ENCODE assay signal across 8 cellular contexts in the genomic region with DNA sequence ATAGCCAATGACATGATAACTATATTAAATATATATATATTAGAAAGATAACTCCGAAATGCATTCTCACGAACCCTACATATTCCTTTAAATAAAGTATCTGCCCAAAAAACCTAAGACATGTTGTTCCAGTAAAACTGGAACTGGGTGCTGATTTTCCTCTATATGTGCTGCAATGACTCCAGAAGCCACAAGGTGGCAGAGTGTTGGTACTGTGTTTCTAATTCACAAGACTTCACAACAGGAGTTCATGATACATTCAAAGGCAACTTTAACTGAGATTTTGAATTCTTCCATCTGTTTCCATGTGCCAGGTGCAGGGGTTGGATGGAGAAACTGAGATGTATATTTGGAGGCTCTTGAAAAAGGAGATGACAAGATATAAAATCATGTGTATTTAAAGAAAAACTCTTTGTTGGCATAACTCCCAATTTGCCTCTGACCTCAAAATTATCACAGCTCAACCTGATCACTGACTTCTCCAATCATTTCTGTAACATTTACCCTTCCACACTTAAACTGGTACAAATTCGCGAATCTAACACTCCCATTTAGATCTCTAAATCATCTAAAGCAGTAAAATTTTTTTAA.
A peak's percentile ranks its signal among the peaks of the same experiment; 100 is the strongest.
DNase-seq lines count a peak whose midpoint lies in the region; ATAC-seq and TF ChIP-seq lines count a peak whose summit lies in the region.

No MANE protein-coding gene starts in this region.

- H3K18ac ChIP-seq in neuronal stem cell (ENCODE audit: low read length), result no peak overlapping the region

- H3K4me3 ChIP-seq in SU-DHL-6 (ENCODE audit: insufficient read depth, low read length, poor library complexity, severe bottlenecking), result no peak overlapping the region
- no peak overlapping the region for H3K4me3 ChIP-seq in neuronal stem cell (ENCODE audit: low read length in 2 of 2)

- H3K36me3 ChIP-seq in SU-DHL-6 (ENCODE audit: low read length) (no peaks in the 10 kb centered on the region), neuronal stem cell (replicated peaks in 1 of 2; ENCODE audit: control insufficient read depth in 2 of 2, insufficient read depth in 2 of 2, low read length in 2 of 2) (no peaks in the 10 kb centered on the region)

- peaks cover 0 to 3% of the 10 kb centered on the region in 2 donors for H3K4me1 ChIP-seq in neuronal stem cell (ENCODE audit: control insufficient read depth in 2 of 2, insufficient read depth in 1 of 2, low read depth in 1 of 2, low read length in 2 of 2)

- no peak overlapping the region for H2AK5ac ChIP-seq in neuronal stem cell (ENCODE audit: low read depth, low read length)

- no CpG with 5 or more reads among the region's 4 CpGs for WGBS in neuronal stem cell (ENCODE audit: extremely low coverage in 2 of 2, insufficient read length in 2 of 2, insufficient replicate concordance in 1 of 2), 2 donors

- H3K27ac ChIP-seq in SU-DHL-6 (ENCODE audit: low read depth, low read length) (no peak overlapping the region), neuronal stem cell (replicated peaks; ENCODE audit: low read length) (no peak overlapping the region)

- peak; percentile 29 to 53 for DNase-seq in SHP77 (lab: John Stamatoyannopoulos, UW)
- no peak for DNase-seq in SHP77 treated with DMSO at 0.1 percent for 48 hours (lab: John Stamatoyannopoulos, UW)
- DNase-seq in HT1080 (ENCODE audit: low read depth), result peak; percentile 41
- peak; percentile 5 for DNase-seq in fibroblast of gingiva (ENCODE audit: low read depth)
- DNase-seq in neuronal stem cell (ENCODE audit: low spot score), result peak; percentile 39
- no peak for DNase-seq in OCI-M2 (lab: John Stamatoyannopoulos, UW; ENCODE audit: unreplicated experiment)

- H3K9ac ChIP-seq in SU-DHL-6 (ENCODE audit: low read length), result no peak overlapping the region
- H3K9ac ChIP-seq in neuronal stem cell (ENCODE audit: low read depth, low read length, poor library complexity), result no peak overlapping the region

- no peaks in the 10 kb centered on the region for H3K79me2 ChIP-seq in SU-DHL-6 (ENCODE audit: insufficient read depth, low read length)

- H2BK5ac ChIP-seq in neuronal stem cell (ENCODE audit: low read length), result no peak overlapping the region

- no peaks in the 10 kb centered on the region for H4K20me1 ChIP-seq in SU-DHL-6 (ENCODE audit: low read depth, low read length)

- peak; percentile 57 for TF ChIP-seq CTCF in SU-DHL-6 (IDR thresholded peaks at IDR 0.05; ENCODE audit: insufficient read depth, low read length, poor library complexity, severe bottlenecking)

- ATAC-seq in GM19395 (IDR thresholded peaks at IDR 0.05; ENCODE audit: unreplicated experiment), result peak; percentile 80

- no peak overlapping the region for H3K4ac ChIP-seq in neuronal stem cell (ENCODE audit: low read length)

- H3K14ac ChIP-seq in neuronal stem cell (ENCODE audit: low read length), result no peak overlapping the region

- H4K8ac ChIP-seq in neuronal stem cell (ENCODE audit: low read depth, low read length), result no peak overlapping the region

- no peak overlapping the region for H2AFZ ChIP-seq in SU-DHL-6 (ENCODE audit: low read depth, low read length, severe bottlenecking)
- no peak overlapping the region for H2AFZ ChIP-seq in neuronal stem cell (ENCODE audit: low read length)

- no peak overlapping the region for H2BK12ac ChIP-seq in neuronal stem cell (ENCODE audit: low read length)

- H3K9me3 ChIP-seq in SU-DHL-6 (ENCODE audit: insufficient read depth, low read length) (no peaks in the 10 kb centered on the region), neuronal stem cell (replicated peaks in 1 of 2; ENCODE audit: control insufficient read depth in 2 of 2, insufficient read depth in 1 of 2, low read depth in 1 of 2, low read length in 2 of 2) (no peaks in the 10 kb centered on the region)

- H3K4me2 ChIP-seq in SU-DHL-6 (ENCODE audit: low read depth, low read length, poor library complexity, severe bottlenecking), result no peak overlapping the region
- H3K4me2 ChIP-seq in neuronal stem cell (ENCODE audit: insufficient read depth, low read length, poor library complexity, severe bottlenecking), result no peak overlapping the region

- no peaks in the 10 kb centered on the region for H3K9me2 ChIP-seq in SU-DHL-6 (replicated peaks; ENCODE audit: insufficient read depth, low read length)

- H3F3A ChIP-seq in SU-DHL-6 (ENCODE audit: insufficient read depth), result no peaks in the 10 kb centered on the region

- no peaks in the 10 kb centered on the region for H3K27me3 ChIP-seq in SU-DHL-6 (ENCODE audit: low read length)
- no peaks in the 10 kb centered on the region for H3K27me3 ChIP-seq in neuronal stem cell (ENCODE audit: control insufficient read depth in 3 of 3, insufficient read depth in 3 of 3, low read depth in 1 of 3, low read length in 3 of 3)

- no peak overlapping the region for H4K91ac ChIP-seq in neuronal stem cell (ENCODE audit: low read depth, low read length, poor library complexity)

- no peak overlapping the region for H2BK120ac ChIP-seq in neuronal stem cell (ENCODE audit: low read depth, low read length)

- no peak overlapping the region for H2BK15ac ChIP-seq in neuronal stem cell (ENCODE audit: low read length)

- H3K23ac ChIP-seq in neuronal stem cell (ENCODE audit: low read depth, low read length, poor library complexity), result no peak overlapping the region

- H3K79me1 ChIP-seq in neuronal stem cell (ENCODE audit: low read depth, low read length), result no peaks in the 10 kb centered on the region

Comparison
In these comparisons a context has a peak if more than half of its experiments do, and no peak if none do; other contexts are left out.
1. DNase-seq: peak in SHP77 (2 of 2), HT1080 (single experiment), fibroblast of gingiva (single experiment) and neuronal stem cell (single experiment); none in SHP77 treated with DMSO at 0.1 percent for 48 hours (single experiment) and OCI-M2 (single experiment).